Comparison of ENCODE assay signal across 15 cellular contexts in genomic region chr12:90023207-90023870, GRCh38.
"Had no signal": no experiment of that assay in that cellular context is flagged by ENCODE, and none has a peak within 500 bp of the region (broad histone marks: within the 10 kb centered on the region; RNA-seq: fewer than 3 reads in every experiment).

No MANE protein-coding gene starts in this region.

- H3K4me3 ChIP-seq: cardiac muscle cell, heart left ventricle, left lung, ovary had no signal

- H3K27ac ChIP-seq: cardiac muscle cell, heart left ventricle, left lung, ovary had no signal

- H3K36me3 ChIP-seq: cardiac muscle cell, heart left ventricle, left lung, ovary had no signal

- DNase-seq: activated CD4-positive, alpha-beta T cell treated with anti-CD3 and anti-CD28 coated beads, Interleukin-2, amount 10 ng/mL, durations not matched to agents 24 days and 14 days; activated naive CD4-positive, alpha-beta T cell treated with Interleukin-2 at 50 U/mL for 16 hours; activated naive CD8-positive, alpha-beta T cell treated with anti-CD3 and anti-CD28 coated beads, Interleukin-2, amount 50 U/mL, for 24 hours; foreskin melanocyte; heart left ventricle; left lung; mesenchymal stem cell; ovary; stimulated activated CD4-positive, alpha-beta T cell treated with anti-CD3 and anti-CD28 coated beads, Interleukin-2, amount 100 ng/mL, for 48 hours; stimulated activated naive CD4-positive, alpha-beta T cell treated with Interleukin-2 at 50 U/mL for 16 hours had no signal

- FAIRE-seq: astrocyte, colon, islet of Langerhans had no signal

- H3K27me3 ChIP-seq: cardiac muscle cell, heart left ventricle, left lung, ovary had no signal

- H3K4me1 ChIP-seq: left lung had no signal

- H3K9me3 ChIP-seq: heart left ventricle, left lung, ovary had no signal

- H3K9me3 Mint-ChIP-seq: activated CD4-positive, alpha-beta T cell treated with anti-CD3 and anti-CD28 coated beads, Interleukin-2, amount 10 ng/mL, durations not matched to agents 24 days and 14 days; activated naive CD8-positive, alpha-beta T cell treated with anti-CD3 and anti-CD28 coated beads, Interleukin-2, amount 50 U/mL, for 24 hours had no signal

- H3K4me1 Mint-ChIP-seq: activated CD4-positive, alpha-beta T cell treated with anti-CD3 and anti-CD28 coated beads, Interleukin-2, amount 10 ng/mL, durations not matched to agents 24 days and 14 days had no signal

- ATAC-seq: activated naive CD8-positive, alpha-beta T cell treated with anti-CD3 and anti-CD28 coated beads, Interleukin-2, amount 50 U/mL, for 24 hours; heart left ventricle had no signal

- H3K4me3 Mint-ChIP-seq: activated CD4-positive, alpha-beta T cell treated with anti-CD3 and anti-CD28 coated beads, Interleukin-2, amount 10 ng/mL, durations not matched to agents 24 days and 14 days; activated naive CD8-positive, alpha-beta T cell treated with anti-CD3 and anti-CD28 coated beads, Interleukin-2, amount 50 U/mL, for 24 hours; type B pancreatic cell had no signal

- H3K36me3 Mint-ChIP-seq: type B pancreatic cell had no signal

- H3K27me3 Mint-ChIP-seq: activated naive CD8-positive, alpha-beta T cell treated with anti-CD3 and anti-CD28 coated beads, Interleukin-2, amount 50 U/mL, for 24 hours; type B pancreatic cell had no signal

- H3K27ac Mint-ChIP-seq: activated CD4-positive, alpha-beta T cell treated with anti-CD3 and anti-CD28 coated beads, Interleukin-2, amount 10 ng/mL, durations not matched to agents 24 days and 14 days; activated naive CD8-positive, alpha-beta T cell treated with anti-CD3 and anti-CD28 coated beads, Interleukin-2, amount 50 U/mL, for 24 hours; type B pancreatic cell had no signal
